Comparison of ENCODE assay signal across 20 cellular contexts in the genomic region with DNA sequence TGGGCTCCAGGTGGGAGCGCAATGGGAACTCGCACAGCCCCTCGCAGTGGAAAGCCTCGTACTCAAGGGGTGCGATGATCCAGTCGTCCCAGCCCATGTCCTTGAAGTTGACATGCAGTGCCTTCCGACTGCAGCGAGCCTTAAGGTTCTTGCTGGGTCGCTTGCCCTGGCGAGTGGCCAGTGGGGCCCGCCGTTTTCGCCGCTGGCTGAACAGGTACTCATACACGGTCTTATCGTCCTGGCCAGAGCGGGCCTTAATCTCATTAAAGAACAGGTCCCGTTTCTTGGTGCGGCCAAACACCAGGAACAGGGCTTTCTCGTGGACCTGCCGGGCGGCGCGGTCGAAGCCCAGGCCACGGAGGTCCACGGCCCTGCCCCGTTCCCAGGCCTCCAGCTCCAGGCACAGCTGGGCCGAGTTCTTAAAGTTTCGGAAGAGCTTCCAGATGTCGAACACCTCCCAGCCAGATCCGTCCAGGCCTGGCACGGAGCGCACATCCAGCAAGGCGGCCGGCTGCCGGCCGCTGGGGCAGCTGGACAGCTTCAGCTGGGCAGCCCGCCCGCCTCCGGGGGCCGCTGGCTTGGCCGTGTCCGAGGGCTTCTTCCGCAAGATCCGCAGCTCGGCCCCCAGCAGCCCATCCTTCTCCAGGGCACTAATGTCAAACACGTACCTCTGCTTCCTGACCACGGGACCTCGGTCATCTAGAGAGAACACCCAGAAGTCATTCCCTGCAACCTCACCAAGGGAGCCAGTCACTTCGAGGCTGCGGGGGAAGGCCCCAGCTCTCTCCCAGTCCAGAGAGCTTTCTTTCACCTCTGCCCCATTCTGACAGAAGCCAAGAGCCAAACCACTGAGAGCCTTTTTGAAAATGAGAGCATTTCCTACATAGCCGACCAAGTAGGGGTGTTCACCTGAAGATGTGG. TPM values are rescaled to one million over a fixed set of nuclear protein-coding genes. Genes with fewer than 3 reads are reported as not detected.
A peak's percentile ranks its signal among the peaks of the same experiment; 100 is the strongest.
DNase-seq lines count a peak whose midpoint lies in the region; ATAC-seq, FAIRE-seq and TF ChIP-seq lines count a peak whose summit lies in the region.
"Had no signal": no experiment of that assay in that cellular context is flagged by ENCODE, and none has a peak within 500 bp of the region (broad histone marks: within the 10 kb centered on the region; RNA-seq: fewer than 3 reads in every experiment).

No MANE protein-coding gene starts in this region.

- WGBS in HepG2 (ENCODE audit: low lambda C conversion rate), result 70% methylated on average over 52 of the region's 53 CpGs
- 76% methylated on average over 4 of the region's 53 CpGs for WGBS in right lobe of liver (ENCODE audit: insufficient coverage, low coverage, low lambda C conversion rate, missing lambda C conversion rate)

- no peak overlapping the region for H3K27ac ChIP-seq in HepG2 (ENCODE audit: extremely low read length, insufficient read depth, low read length)
- no peak overlapping the region for H3K27ac ChIP-seq in right lobe of liver
- H3K27ac ChIP-seq in vagina, result peak overlapping the region; percentile 39
- H3K27ac ChIP-seq: A549, breast epithelium, coronary artery, KMS-11 had no signal

- H3K27me3 ChIP-seq in HepG2 (ENCODE audit: control insufficient read depth in 1 of 2, insufficient read depth in 2 of 2, low read length in 2 of 2) (peaks cover 0 to 33% of the 10 kb centered on the region in 2 experiments; a peak in 3 of 5 replicates), right lobe of liver (no peaks in the 10 kb centered on the region), vagina (no peaks in the 10 kb centered on the region)
- H3K27me3 ChIP-seq: breast epithelium had no signal

- intact Hi-C loops in HepG2 (cut with micrococcal nuclease; ENCODE audit: unreplicated experiment), result loop anchor here (5.0 kb wide), 1 partner anchor 92 kb away; no protein-coding TSS in a partner anchor
- intact Hi-C loops in right lobe of liver (cut with DNase I), result loop anchor here in 1 of 2 donors (5.0 kb wide), 1 partner anchor 127 kb away; no protein-coding TSS in a partner anchor
- intact Hi-C loops in vagina (cut with DNase I), result no loop called here

- TF ChIP-seq POLR2A in HepG2 (IDR thresholded peaks at IDR 0.05; ENCODE audit: insufficient read depth in 1 of 2, low read depth in 2 of 2, low read length in 2 of 2) (no peak), right lobe of liver (IDR thresholded peaks at IDR 0.05) (no peak), vagina (IDR thresholded peaks at IDR 0.05) (no peak)

- H3K4me1 Mint-ChIP-seq in nephron progenitor cell, result peaks cover 76% of the 10 kb centered on the region

- POLR2A ChIA-PET in HepG2 (lab: Yijun Ruan, JAX), result interaction anchor here (1.5 to 2.8 kb wide), 2 partner anchors 20 to 150 kb away, joined by 4 to 17 read pairs; a partner anchor contains a TSS

- TF ChIP-seq EP300 in HepG2 (IDR thresholded peaks at IDR 0.05; ENCODE audit: low read depth in 2 of 2, low read length in 2 of 2) (no peak), HepG2 (CRISPR knock-in tag; IDR thresholded peaks at IDR 0.05; ENCODE audit: borderline replicate concordance) (no peak)

- H4K20me1 ChIP-seq in HepG2 (ENCODE audit: insufficient read depth, low read length), result no peaks in the 10 kb centered on the region

- TF ChIP-seq CTCF in HepG2 (CRISPR knock-in tag; IDR thresholded peaks at IDR 0.05) (no peak), right lobe of liver (IDR thresholded peaks at IDR 0.05) (no peak), fibroblast of villous mesenchyme (IDR thresholded peaks at IDR 0.05; ENCODE audit: insufficient read depth, low read depth, low read length) (no peak), nephron progenitor cell (IDR thresholded peaks at IDR 0.05) (no peak), vagina (IDR thresholded peaks at IDR 0.05) (no peak)

- H3K79me2 ChIP-seq in HepG2 (ENCODE audit: insufficient read depth, low read length), result no peaks in the 10 kb centered on the region

- H2AFZ ChIP-seq in HepG2 (ENCODE audit: low read length), result no peak overlapping the region

- no peak overlapping the region for H3K4me3 Mint-ChIP-seq in nephron progenitor cell
- H3K4me3 Mint-ChIP-seq: CD14-positive monocyte, neural crest cell, T-cell had no signal

- TF ChIP-seq RAD21 in HepG2 (CRISPR knock-in tag; IDR thresholded peaks at IDR 0.05), result no peak

- H3K4me3 ChIP-seq in HepG2 (replicated peaks in 1 of 3; ENCODE audit: insufficient read depth in 1 of 3, low read depth in 2 of 3, low read length in 3 of 3) (peak overlapping the region in 1 of 3 experiments; percentile 13; a peak in 1 of 6 replicates), right lobe of liver (no peak overlapping the region), fibroblast of villous mesenchyme (ENCODE audit: low read depth, low read length) (no peak overlapping the region), vagina (peak overlapping the region in 1 of 2 donors; percentile 4)
- H3K4me3 ChIP-seq: A549, coronary artery had no signal

- CTCF ChIA-PET in HepG2 (lab: Yijun Ruan, JAX; ENCODE audit: low intra/inter-chr PET ratio, low total read pairs), result no interaction called here

- peak overlapping the region; percentile 98; the same call in 1 of the 2 replicates for H3K4me2 ChIP-seq in HepG2 (ENCODE audit: low read depth, low read length)
- H3K4me2 ChIP-seq: A549, KMS-11 had no signal

- H3K4me1 ChIP-seq in HepG2 (ENCODE audit: insufficient read depth, low read length), result peaks cover 63% of the 10 kb centered on the region
- H3K4me1 ChIP-seq in right lobe of liver, result no peaks in the 10 kb centered on the region
- H3K4me1 ChIP-seq in vagina, result peaks cover 23% of the 10 kb centered on the region
- H3K4me1 ChIP-seq: breast epithelium had no signal

- peaks cover under 1% of the 10 kb centered on the region for H3K27me3 Mint-ChIP-seq in nephron progenitor cell (ENCODE audit: low read depth, poor library complexity)
- H3K27me3 Mint-ChIP-seq: T-cell had no signal

- H3K9me3 ChIP-seq in HepG2 (ENCODE audit: low read length) (no peaks in the 10 kb centered on the region), right lobe of liver (no peaks in the 10 kb centered on the region), vagina (no peaks in the 10 kb centered on the region)
- H3K9me3 ChIP-seq: A549, breast epithelium had no signal

- ATAC-seq in HepG2 (no peak), right lobe of liver (no peak), HG02973 (IDR thresholded peaks at IDR 0.05; ENCODE audit: unreplicated experiment) (no peak)
- ATAC-seq: A549, T-cell had no signal

- no peak for FAIRE-seq in HepG2 (lab: Jason Lieb, UNC)
- FAIRE-seq: A549 had no signal

- no peaks in the 10 kb centered on the region for H3K9me3 Mint-ChIP-seq in nephron progenitor cell
- H3K9me3 Mint-ChIP-seq: CD14-positive monocyte, neural crest cell, T-cell had no signal

- no peaks in the 10 kb centered on the region for H3K36me3 Mint-ChIP-seq in nephron progenitor cell (ENCODE audit: low read depth)
- H3K36me3 Mint-ChIP-seq: CD14-positive monocyte, T-cell had no signal

- no TSS peak for BruUV-seq in HepG2 (replicated peaks; lab: Mats Ljungman, UMichigan)

- DNase-seq in HepG2 (ENCODE audit: low spot score) (no peak), right lobe of liver (no peak), fibroblast of villous mesenchyme (ENCODE audit: low read depth) (peak; percentile 13), nephron progenitor cell (no peak), vagina (ENCODE audit: extremely low spot score in 2 of 2) (no peak), NCI-H187 (lab: John Stamatoyannopoulos, UW) (no peak), A172 (ENCODE audit: low spot score) (no peak)
- DNase-seq: NCI-H1694 treated with DMSO at 0.1 percent for 48 hours, retina, SIG-M5, T-cell had no signal

- H3K9ac ChIP-seq in HepG2 (ENCODE audit: insufficient read depth, low read depth, low read length), result no peak overlapping the region
- H3K9ac ChIP-seq: KMS-11 had no signal

- peak overlapping the region; percentile 91 for H3K27ac Mint-ChIP-seq in nephron progenitor cell
- H3K27ac Mint-ChIP-seq: CD14-positive monocyte, T-cell had no signal

- in situ Hi-C loops in HepG2 (cut with HindIII; ENCODE audit: extremely low pct_ligation_motif_present, low pct_unique_long_range_greater_than_20kb), result loop anchor here (25.0 kb wide), 1 partner anchor 297 kb away; a partner anchor contains a TSS

- H3K36me3 ChIP-seq in HepG2 (replicated peaks in 1 of 2; ENCODE audit: control insufficient read depth in 1 of 2, insufficient read depth in 2 of 2, low read length in 2 of 2), result no peaks in the 10 kb centered on the region
- H3K36me3 ChIP-seq in right lobe of liver, result no peaks in the 10 kb centered on the region
- H3K36me3 ChIP-seq in vagina, result no peaks in the 10 kb centered on the region
- H3K36me3 ChIP-seq: breast epithelium had no signal

RNA-seq across cellular contexts. Expression of a gene that starts 3.7 kb away (rescaled TPM):
- total RNA-seq in HepG2 (2016; rRNA removed; fragmentation: Illumina TruSeq; extraction: Trizol), result not detected in 2 replicates
- total RNA-seq in HepG2 (2016; cell fraction: cytosol; rRNA removed; fragmentation: Illumina TruSeq; extraction: Trizol; ENCODE audit: low read depth), result not detected in 2 replicates
- not detected in 2 replicates for total RNA-seq in HepG2 (2016; cell fraction: insoluble cytoplasmic fraction; rRNA removed; fragmentation: Illumina TruSeq; extraction: Trizol)
- not detected in 2 replicates for total RNA-seq in HepG2 (2016; cell fraction: membrane; rRNA removed; fragmentation: Illumina TruSeq; extraction: Trizol)
- total RNA-seq in HepG2 (2016; cell fraction: nucleus; rRNA removed; fragmentation: Illumina TruSeq; extraction: Trizol), result not detected in 2 replicates
- not detected in 2 replicates for polyA plus RNA-seq in HepG2 (2011; rRNA removed)
- 0.04 TPM in 1 of 2 replicates, not detected in the other for polyA plus RNA-seq in HepG2 (2011; cell fraction: cytosol; rRNA removed)
- polyA plus RNA-seq in HepG2 (2011; cell fraction: nucleus; rRNA removed), result not detected in 2 replicates
- polyA plus RNA-seq in HepG2 (2012), result not detected in 2 replicates
- polyA plus RNA-seq in HepG2 (2016; cell fraction: cytosol; fragmentation: Illumina TruSeq; extraction: Trizol; ENCODE audit: low read depth), result not detected in 2 replicates
- not detected in 2 replicates for polyA plus RNA-seq in HepG2 (2016; cell fraction: insoluble cytoplasmic fraction; fragmentation: Illumina TruSeq; extraction: Trizol; ENCODE audit: low read depth)
- not detected in 2 replicates for polyA plus RNA-seq in HepG2 (2016; cell fraction: membrane; fragmentation: Illumina TruSeq; extraction: Trizol; ENCODE audit: low read depth)
- not detected in 2 replicates for polyA plus RNA-seq in HepG2 (2016; cell fraction: nucleus; fragmentation: Illumina TruSeq; extraction: Trizol; ENCODE audit: insufficient read depth, low read depth)
- polyA minus RNA-seq in HepG2 (2011; rRNA and poly(A)+ RNA removed; ENCODE audit: low replicate concordance), result 0.09 TPM in 1 of 2 replicates, not detected in the other
- not detected in 2 replicates for polyA minus RNA-seq in HepG2 (2011; cell fraction: cytosol; rRNA and poly(A)+ RNA removed)
- polyA minus RNA-seq in HepG2 (2011; cell fraction: nucleus; rRNA and poly(A)+ RNA removed), result not detected in 2 replicates
- not detected for total RNA-seq in right lobe of liver
- total RNA-seq in fibroblast of villous mesenchyme, result 8.1 and 10.8 TPM in 2 replicates
- total RNA-seq in vagina, result 1.7 TPM
- total RNA-seq in A172 (2014; rRNA removed; shearing (Covaris generic)), result 1.7 and 1.9 TPM in 2 replicates
- total RNA-seq: activated CD8-positive, alpha-beta memory T cell treated with anti-CD3 and anti-CD28 coated beads for 36 hours; OCI-LY7 had no signal
- polyA plus RNA-seq: A549, CD14-positive monocyte had no signal

RNA-seq across cellular contexts. Expression of a gene that starts 21.1 kb away (rescaled TPM):
- total RNA-seq in HepG2 (2016; rRNA removed; fragmentation: Illumina TruSeq; extraction: Trizol) (55.3 and 55.7 TPM in 2 replicates), right lobe of liver (10 to 100 TPM in 2 of 6 experiments, 1 to 10 TPM in 4; 5.9 to 11.2 (median 9.0) TPM), fibroblast of villous mesenchyme (14.5 and 22.0 TPM in 2 replicates), vagina (10.1 TPM)
- total RNA-seq in HepG2 (2016; cell fraction: cytosol; rRNA removed; fragmentation: Illumina TruSeq; extraction: Trizol; ENCODE audit: low read depth), result 4.6 and 8.2 TPM in 2 replicates
- total RNA-seq in HepG2 (2016; cell fraction: insoluble cytoplasmic fraction; rRNA removed; fragmentation: Illumina TruSeq; extraction: Trizol), result 47.0 and 58.9 TPM in 2 replicates
- 10.8 and 11.9 TPM in 2 replicates for total RNA-seq in HepG2 (2016; cell fraction: membrane; rRNA removed; fragmentation: Illumina TruSeq; extraction: Trizol)
- total RNA-seq in HepG2 (2016; cell fraction: nucleus; rRNA removed; fragmentation: Illumina TruSeq; extraction: Trizol), result 53.7 and 62.9 TPM in 2 replicates
- 28.3 and 28.8 TPM in 2 replicates for polyA plus RNA-seq in HepG2 (2011; rRNA removed)
- 13.0 and 15.9 TPM in 2 replicates for polyA plus RNA-seq in HepG2 (2011; cell fraction: cytosol; rRNA removed)
- polyA plus RNA-seq in HepG2 (2011; cell fraction: nucleus; rRNA removed), result 91.1 and 91.6 TPM in 2 replicates
- polyA plus RNA-seq in HepG2 (2012), result 51.5 and 68.0 TPM in 2 replicates
- 1.8 and 3.2 TPM in 2 replicates for polyA plus RNA-seq in HepG2 (2016; cell fraction: cytosol; fragmentation: Illumina TruSeq; extraction: Trizol; ENCODE audit: low read depth)
- polyA plus RNA-seq in HepG2 (2016; cell fraction: insoluble cytoplasmic fraction; fragmentation: Illumina TruSeq; extraction: Trizol; ENCODE audit: low read depth), result 25.5 and 33.0 TPM in 2 replicates
- polyA plus RNA-seq in HepG2 (2016; cell fraction: membrane; fragmentation: Illumina TruSeq; extraction: Trizol; ENCODE audit: low read depth), result 4.0 and 5.2 TPM in 2 replicates
- polyA plus RNA-seq in HepG2 (2016; cell fraction: nucleus; fragmentation: Illumina TruSeq; extraction: Trizol; ENCODE audit: insufficient read depth, low read depth), result 164 and 177 TPM in 2 replicates
- 17.6 and 28.3 TPM in 2 replicates for polyA minus RNA-seq in HepG2 (2011; rRNA and poly(A)+ RNA removed; ENCODE audit: low replicate concordance)
- polyA minus RNA-seq in HepG2 (2011; cell fraction: cytosol; rRNA and poly(A)+ RNA removed), result 15.9 and 26.1 TPM in 2 replicates
- 47.3 and 65.8 TPM in 2 replicates for polyA minus RNA-seq in HepG2 (2011; cell fraction: nucleus; rRNA and poly(A)+ RNA removed)
- 18.4 and 21.4 TPM in 2 replicates for total RNA-seq in A172 (2014; rRNA removed; shearing (Covaris generic))

RNA-seq across cellular contexts. Expression of a gene that starts 22.6 kb away (rescaled TPM):
- total RNA-seq in HepG2 (2016; rRNA removed; fragmentation: Illumina TruSeq; extraction: Trizol) (67.2 and 79.5 TPM in 2 replicates), right lobe of liver (10 to 100 TPM; 22.7 to 41.2 (median 35.0) TPM), fibroblast of villous mesenchyme (23.5 and 33.2 TPM in 2 replicates), vagina (33.9 TPM)
- total RNA-seq in HepG2 (2016; cell fraction: cytosol; rRNA removed; fragmentation: Illumina TruSeq; extraction: Trizol; ENCODE audit: low read depth), result 21.4 and 22.2 TPM in 2 replicates
- total RNA-seq in HepG2 (2016; cell fraction: insoluble cytoplasmic fraction; rRNA removed; fragmentation: Illumina TruSeq; extraction: Trizol), result 62.6 and 81.6 TPM in 2 replicates
- total RNA-seq in HepG2 (2016; cell fraction: membrane; rRNA removed; fragmentation: Illumina TruSeq; extraction: Trizol), result 31.1 and 32.0 TPM in 2 replicates
- total RNA-seq in HepG2 (2016; cell fraction: nucleus; rRNA removed; fragmentation: Illumina TruSeq; extraction: Trizol), result 92.7 and 103 TPM in 2 replicates
- polyA plus RNA-seq in HepG2 (2011; rRNA removed), result 68.5 and 76.9 TPM in 2 replicates
- polyA plus RNA-seq in HepG2 (2011; cell fraction: cytosol; rRNA removed), result 43.3 and 47.7 TPM in 2 replicates
- 174 and 175 TPM in 2 replicates for polyA plus RNA-seq in HepG2 (2011; cell fraction: nucleus; rRNA removed)
- 60.6 and 74.9 TPM in 2 replicates for polyA plus RNA-seq in HepG2 (2012)
- polyA plus RNA-seq in HepG2 (2016; cell fraction: cytosol; fragmentation: Illumina TruSeq; extraction: Trizol; ENCODE audit: low read depth), result 10.6 and 11.5 TPM in 2 replicates
- 60.7 and 64.9 TPM in 2 replicates for polyA plus RNA-seq in HepG2 (2016; cell fraction: insoluble cytoplasmic fraction; fragmentation: Illumina TruSeq; extraction: Trizol; ENCODE audit: low read depth)
- polyA plus RNA-seq in HepG2 (2016; cell fraction: membrane; fragmentation: Illumina TruSeq; extraction: Trizol; ENCODE audit: low read depth), result 17.6 and 21.1 TPM in 2 replicates
- 143 and 149 TPM in 2 replicates for polyA plus RNA-seq in HepG2 (2016; cell fraction: nucleus; fragmentation: Illumina TruSeq; extraction: Trizol; ENCODE audit: insufficient read depth, low read depth)
- 45.0 and 72.9 TPM in 2 replicates for polyA minus RNA-seq in HepG2 (2011; rRNA and poly(A)+ RNA removed; ENCODE audit: low replicate concordance)
- polyA minus RNA-seq in HepG2 (2011; cell fraction: cytosol; rRNA and poly(A)+ RNA removed), result 39.7 and 43.4 TPM in 2 replicates
- polyA minus RNA-seq in HepG2 (2011; cell fraction: nucleus; rRNA and poly(A)+ RNA removed), result 106 and 120 TPM in 2 replicates
- 37.6 and 46.1 TPM in 2 replicates for total RNA-seq in A172 (2014; rRNA removed; shearing (Covaris generic))
